17 cellular contexts compared by ENCODE assay signal in genomic region chr1:84675106-84675505, GRCh38. TPM values are rescaled to one million over a fixed set of nuclear protein-coding genes. Genes with fewer than 3 reads are reported as not detected.
A peak's percentile ranks its signal among the peaks of the same experiment; 100 is the strongest.
DNase-seq lines count a peak whose midpoint lies in the region; ATAC-seq and TF ChIP-seq lines count a peak whose summit lies in the region.
"Had no signal": no experiment of that assay in that cellular context is flagged by ENCODE, and none has a peak within 500 bp of the region (broad histone marks: within the 10 kb centered on the region; RNA-seq: fewer than 3 reads in every experiment).

No MANE protein-coding gene starts in this region.

- H2BK15ac ChIP-seq in mesenchymal stem cell (ENCODE audit: low read depth, poor library complexity, severe bottlenecking) = no peak overlapping the region

- peaks cover 64% of the 10 kb centered on the region for H3K4me1 ChIP-seq in GM23338 (ENCODE audit: insufficient read depth)
- H3K4me1 ChIP-seq in mesenchymal stem cell (ENCODE audit: control insufficient read depth, insufficient read depth, low read depth, low read length) = no peaks in the 10 kb centered on the region
- H3K4me1 ChIP-seq: A549 had no signal

- in situ Hi-C loops in ACHN (cut with HindIII; ENCODE audit: low pct_ligation_motif_present, low pct_unique_long_range_greater_than_20kb, low sequenced_read_pairs) = no loop called here

- no peak overlapping the region for H3K23ac ChIP-seq in mesenchymal stem cell (ENCODE audit: low read length in 2 of 2)

- H3K27me3 Mint-ChIP-seq in GM23338 (ENCODE audit: insufficient read depth, low read depth, poor library complexity) = no peaks in the 10 kb centered on the region
- H3K27me3 Mint-ChIP-seq: CD4-positive, alpha-beta T cell had no signal

- peak overlapping the region; percentile 88 for H3K27ac Mint-ChIP-seq in GM23338
- H3K27ac Mint-ChIP-seq: CD4-positive, alpha-beta T cell had no signal

- no peak overlapping the region for H2AK5ac ChIP-seq in mesenchymal stem cell (ENCODE audit: low read length, severe bottlenecking)

- H3K27me3 ChIP-seq in GM23338 (ENCODE audit: insufficient read depth) = no peaks in the 10 kb centered on the region
- no peaks in the 10 kb centered on the region for H3K27me3 ChIP-seq in mesenchymal stem cell (ENCODE audit: control insufficient read depth in 1 of 2, insufficient read depth in 1 of 2, low read length in 2 of 2)
- no peaks in the 10 kb centered on the region for H3K27me3 ChIP-seq in H7 (ENCODE audit: control insufficient read depth, insufficient read depth, low read length)

- peaks cover 14% of the 10 kb centered on the region for H3K36me3 Mint-ChIP-seq in GM23338 (ENCODE audit: low read depth)

- no peaks in the 10 kb centered on the region for H4K20me1 ChIP-seq in GM23338 (replicated peaks; ENCODE audit: insufficient read depth)

- peaks cover 1% of the 10 kb centered on the region for H3K79me1 ChIP-seq in mesenchymal stem cell (replicated peaks; ENCODE audit: low read length, poor library complexity, severe bottlenecking)

- peaks cover 88% of the 10 kb centered on the region for H3K79me2 ChIP-seq in GM23338 (replicated peaks; ENCODE audit: insufficient read depth)

- no CpG with 5 or more reads among the region's 1 CpG for WGBS in mesenchymal stem cell

- peak overlapping the region; percentile 89 for H3K27ac ChIP-seq in GM23338 (ENCODE audit: low read depth)
- no peak overlapping the region for H3K27ac ChIP-seq in mesenchymal stem cell (ENCODE audit: low read length, poor library complexity, severe bottlenecking)
- H3K27ac ChIP-seq: A549, SK-N-MC had no signal

- H3K9me3 ChIP-seq in mesenchymal stem cell (ENCODE audit: control insufficient read depth, low read length) = no peaks in the 10 kb centered on the region
- H3K9me3 ChIP-seq: A549 had no signal

- no peak overlapping the region for H4K8ac ChIP-seq in mesenchymal stem cell (ENCODE audit: low read length)

- no peak for TF ChIP-seq CTCF in GM23338 (conservative IDR thresholded peaks at IDR 0.05; ENCODE audit: low read depth in 2 of 2)

- H3K9ac ChIP-seq in mesenchymal stem cell (ENCODE audit: low read length) = peak overlapping the region; percentile 46

- no peak overlapping the region for H2AFZ ChIP-seq in GM23338
- no peak overlapping the region for H2AFZ ChIP-seq in mesenchymal stem cell (ENCODE audit: low read depth, low read length)

- no peak overlapping the region for H3K18ac ChIP-seq in mesenchymal stem cell (ENCODE audit: low read depth in 1 of 2, low read length in 2 of 2)

- peak overlapping the region; percentile 53; the same call in 2 of the 3 replicates for H3K4me3 Mint-ChIP-seq in GM23338
- H3K4me3 Mint-ChIP-seq: CD4-positive, alpha-beta T cell had no signal

- peaks cover 68% of the 10 kb centered on the region for H3K4me1 Mint-ChIP-seq in GM23338

- intact Hi-C loops in left colon (cut with DNase I, micrococcal nuclease) = no loop called here

- H3K36me3 ChIP-seq in GM23338 (ENCODE audit: insufficient read depth) = no peaks in the 10 kb centered on the region
- peaks cover 0 to 3% of the 10 kb centered on the region in 2 experiments for H3K36me3 ChIP-seq in mesenchymal stem cell (ENCODE audit: control insufficient read depth in 1 of 2, insufficient read depth in 2 of 2, low read depth in 1 of 2, low read length in 2 of 2)
- no peaks in the 10 kb centered on the region for H3K36me3 ChIP-seq in H7 (replicated peaks; ENCODE audit: control insufficient read depth, insufficient read depth, low read length)

- H4K91ac ChIP-seq in mesenchymal stem cell (ENCODE audit: low read length) = no peak overlapping the region

- no peak overlapping the region for H2BK120ac ChIP-seq in mesenchymal stem cell (ENCODE audit: low read depth, low read length)

- no peak overlapping the region for H3K14ac ChIP-seq in mesenchymal stem cell (ENCODE audit: low read length in 2 of 2)

- H2BK12ac ChIP-seq in mesenchymal stem cell (ENCODE audit: low read length in 2 of 2) = no peak overlapping the region

- H3F3A ChIP-seq in GM23338 (replicated peaks; ENCODE audit: low read depth) = no peaks in the 10 kb centered on the region

- H2BK5ac ChIP-seq in mesenchymal stem cell (ENCODE audit: low read depth, low read length, poor library complexity, severe bottlenecking) = no peak overlapping the region

- no peak overlapping the region for H3K4ac ChIP-seq in mesenchymal stem cell (ENCODE audit: low read depth in 1 of 2, low read length in 2 of 2)

- DNase-seq in GM23338 (ENCODE audit: low spot score) (no peak), LHCN-M2 (ENCODE audit: low read depth) (peak; percentile 12), fibroblast of peridontal ligament (ENCODE audit: extremely low read depth) (peak; percentile 18), mesenchymal stem cell (peak; percentile 15), ACHN (no peak), H7 (no peak), left colon (no peak)
- DNase-seq: AML-193; Calu3; CD4-positive, alpha-beta T cell; NCI-H146; NCI-H2107; NCI-H69 had no signal

- no peaks in the 10 kb centered on the region for H3K9me2 ChIP-seq in GM23338 (ENCODE audit: insufficient read depth)

- ATAC-seq in GM23338 (no peak), left colon (no peak)
- ATAC-seq: A549, GM12878, Right ventricle myocardium inferior had no signal

- H3K4me3 ChIP-seq in GM23338 = peak overlapping the region; percentile 24
- H3K4me3 ChIP-seq in mesenchymal stem cell (ENCODE audit: insufficient read depth in 1 of 2, low read depth in 1 of 2, low read length in 2 of 2) = no peak overlapping the region
- H3K4me3 ChIP-seq in H7 (ENCODE audit: insufficient read depth, low read depth, low read length) = no peak overlapping the region
- H3K4me3 ChIP-seq: A549, GM12878, SK-N-MC had no signal

- H3K4me2 ChIP-seq in GM23338 = peak overlapping the region; percentile 45
- no peak overlapping the region for H3K4me2 ChIP-seq in mesenchymal stem cell (ENCODE audit: low read length, poor library complexity, severe bottlenecking)
- H3K4me2 ChIP-seq: A549 had no signal

- no peaks in the 10 kb centered on the region for H3K9me3 Mint-ChIP-seq in GM23338

TF ChIP-seq in GM23338, 12 proteins besides CTCF, POLR2A, EP300 and RAD21:
- TF ChIP-seq EZH2phosphoT487 (IDR thresholded peaks at IDR 0.05; ENCODE audit: unreplicated experiment) (no peak), ZNF114 (CRISPR knock-in tag; IDR thresholded peaks at IDR 0.05) (no peak), POLR2AphosphoS5 (IDR thresholded peaks at IDR 0.05; ENCODE audit: low read depth) (no peak), CREB1 (CRISPR knock-in tag; IDR thresholded peaks at IDR 0.05; ENCODE audit: low read depth) (no peak)
TF ChIP-seq in GM23338: peak in this region for 0.

RNA-seq across cellular contexts. Expression of gene SSX2IP, which starts 15.2 kb away (rescaled TPM):
- total RNA-seq in GM23338 (2014; rRNA removed; shearing (Covaris generic)) = 27.5 and 28.4 TPM in 2 replicates
- 20.1 and 23.2 TPM in 2 replicates for polyA plus RNA-seq in GM23338 (2016; fragmentation: Nextera tagmentation; extraction: Ambion mirVana)
- total RNA-seq in LHCN-M2 (2014; rRNA removed) (24.7 and 26.9 TPM in 2 replicates), left colon (10 to 100 TPM; 12.6 to 14.0 TPM)
- 3.0 TPM for polyA plus RNA-seq in LHCN-M2 (2012)
- polyA plus RNA-seq in mesenchymal stem cell (2013, experiment 1 of 2) = 5.5 TPM
- 5.8 TPM for polyA plus RNA-seq in mesenchymal stem cell (2013, experiment 2 of 2)
- total RNA-seq in H7 (2014; rRNA removed; shearing (Covaris generic)) = 18.0 and 23.6 TPM in 2 replicates

Comparison
In these comparisons a context has a peak if more than half of its experiments do, and no peak if none do; other contexts are left out.
1. DNase-seq: peak in LHCN-M2 (single experiment), fibroblast of peridontal ligament (single experiment) and mesenchymal stem cell (single experiment); none in GM23338 (single experiment), ACHN (single experiment), H7 (single experiment) and left colon (0 of 2).